11 cellular contexts compared by ENCODE assay signal in genomic region chr1:19735419-19736127, GRCh38.
DNase-seq lines count a peak whose midpoint lies in the region; ATAC-seq and TF ChIP-seq lines count a peak whose summit lies in the region.
"Had no signal": no experiment of that assay in that cellular context is flagged by ENCODE, and none has a peak within 500 bp of the region (broad histone marks: within the 10 kb centered on the region; RNA-seq: fewer than 3 reads in every experiment).

No MANE protein-coding gene starts in this region.

- H3K27ac ChIP-seq in SJCRH30 (peak overlapping the region; percentile 71), gastroesophageal sphincter (peak overlapping the region; percentile 80 to 87 (median 83))

- no peaks in the 10 kb centered on the region for H3K36me3 ChIP-seq in SJCRH30
- H3K36me3 ChIP-seq in gastroesophageal sphincter = peaks cover 0 to 62% of the 10 kb centered on the region in 2 donors

- WGBS in gastroesophageal sphincter (ENCODE audit: low coverage in 1 of 2), 2 donors = 16 to 23% methylated on average over 8 to 10 of the region's 10 CpGs

- TF ChIP-seq POLR2A in gastroesophageal sphincter (IDR thresholded peaks at IDR 0.05) = no peak

- H3K4me3 Mint-ChIP-seq in activated CD4-positive, alpha-beta T cell treated with anti-CD3 and anti-CD28 coated beads, Interleukin-2, amount 10 ng/mL, durations not matched to agents 7 days and 5 days = no peak overlapping the region
- no peak overlapping the region for H3K4me3 Mint-ChIP-seq in activated CD4-positive, alpha-beta memory T cell treated with anti-CD3 and anti-CD28 coated beads, Interleukin-2, amount 10 ng/mL, durations not matched to agents 7 days and 5 days
- H3K4me3 Mint-ChIP-seq: activated naive CD4-positive, alpha-beta T cell treated with anti-CD3 and anti-CD28 coated beads for 36 hours; stimulated activated naive B cell treated with anti-CD40 and anti-IgM and Interleukin-4, amounts not matched to agents 10 μg/mL and 1 μg/mL and 100 μg/mL, for 72 hours had no signal

- DNase-seq in Daoy (ENCODE audit: low read depth) (peak; percentile 92), SJCRH30 (peak; percentile 69 to 78), renal cortical epithelial cell (ENCODE audit: low read depth) (peak; percentile 94), NCI-H1436 treated with DMSO at 0.1 percent for 48 hours (lab: John Stamatoyannopoulos, UW) (no peak), GM19238 (ENCODE audit: insufficient read length, low spot score) (no peak)
- DNase-seq in activated CD4-positive, alpha-beta T cell treated with anti-CD3 and anti-CD28 coated beads, Interleukin-2, amount 10 ng/mL, durations not matched to agents 7 days and 5 days = no peak
- no peak for DNase-seq in activated CD4-positive, alpha-beta memory T cell treated with anti-CD3 and anti-CD28 coated beads, Interleukin-2, amount 10 ng/mL, durations not matched to agents 7 days and 5 days
- DNase-seq: activated naive CD4-positive, alpha-beta T cell treated with anti-CD3 and anti-CD28 coated beads for 36 hours; NCI-H510A treated with DMSO at 0.1 percent for 48 hours; stimulated activated naive B cell treated with anti-CD40 and anti-IgM and Interleukin-4, amounts not matched to agents 10 μg/mL and 1 μg/mL and 100 μg/mL, for 72 hours had no signal

- H3K27me3 Mint-ChIP-seq in activated CD4-positive, alpha-beta T cell treated with anti-CD3 and anti-CD28 coated beads, Interleukin-2, amount 10 ng/mL, durations not matched to agents 7 days and 5 days = no peaks in the 10 kb centered on the region
- no peaks in the 10 kb centered on the region for H3K27me3 Mint-ChIP-seq in activated CD4-positive, alpha-beta memory T cell treated with anti-CD3 and anti-CD28 coated beads, Interleukin-2, amount 10 ng/mL, durations not matched to agents 7 days and 5 days
- H3K27me3 Mint-ChIP-seq: stimulated activated naive B cell treated with anti-CD40 and anti-IgM and Interleukin-4, amounts not matched to agents 10 μg/mL and 1 μg/mL and 100 μg/mL, for 72 hours had no signal

- POLR2A ChIA-PET in activated CD4-positive, alpha-beta T cell treated with anti-CD3 and anti-CD28 coated beads, Interleukin-2, amount 10 ng/mL, durations not matched to agents 7 days and 5 days (lab: Charles Lee) = no interaction called here
- POLR2A ChIA-PET in activated CD4-positive, alpha-beta memory T cell treated with anti-CD3 and anti-CD28 coated beads, Interleukin-2, amount 10 ng/mL, durations not matched to agents 7 days and 5 days (lab: Charles Lee) = no interaction called here

- peaks cover 6% of the 10 kb centered on the region for H3K9me3 ChIP-seq in SJCRH30 (replicated peaks)
- peaks cover 0 to 4% (median 0%) of the 10 kb centered on the region in 3 donors for H3K9me3 ChIP-seq in gastroesophageal sphincter

- H3K4me1 Mint-ChIP-seq in activated CD4-positive, alpha-beta T cell treated with anti-CD3 and anti-CD28 coated beads, Interleukin-2, amount 10 ng/mL, durations not matched to agents 7 days and 5 days = no peaks in the 10 kb centered on the region
- no peaks in the 10 kb centered on the region for H3K4me1 Mint-ChIP-seq in activated CD4-positive, alpha-beta memory T cell treated with anti-CD3 and anti-CD28 coated beads, Interleukin-2, amount 10 ng/mL, durations not matched to agents 7 days and 5 days
- H3K4me1 Mint-ChIP-seq: stimulated activated naive B cell treated with anti-CD40 and anti-IgM and Interleukin-4, amounts not matched to agents 10 μg/mL and 1 μg/mL and 100 μg/mL, for 72 hours had no signal

- H3K4me3 ChIP-seq in SJCRH30 = no peak overlapping the region
- no peak overlapping the region for H3K4me3 ChIP-seq in gastroesophageal sphincter

- no peak for TF ChIP-seq CTCF in gastroesophageal sphincter (IDR thresholded peaks at IDR 0.05)

- ATAC-seq in gastroesophageal sphincter = peak; percentile 93
- ATAC-seq: stimulated activated naive B cell treated with anti-CD40 and anti-IgM and Interleukin-4, amounts not matched to agents 10 μg/mL and 1 μg/mL and 100 μg/mL, for 72 hours had no signal

- no peak for TF ChIP-seq EP300 in gastroesophageal sphincter (IDR thresholded peaks at IDR 0.05)

- H3K4me1 ChIP-seq in SJCRH30 (peaks cover 32% of the 10 kb centered on the region), gastroesophageal sphincter (peaks cover 0 to 48% (median 17%) of the 10 kb centered on the region in 3 donors)

- H3K9me3 Mint-ChIP-seq in activated CD4-positive, alpha-beta T cell treated with anti-CD3 and anti-CD28 coated beads, Interleukin-2, amount 10 ng/mL, durations not matched to agents 7 days and 5 days = peaks cover 8% of the 10 kb centered on the region
- peaks cover 5% of the 10 kb centered on the region for H3K9me3 Mint-ChIP-seq in activated CD4-positive, alpha-beta memory T cell treated with anti-CD3 and anti-CD28 coated beads, Interleukin-2, amount 10 ng/mL, durations not matched to agents 7 days and 5 days

- H3K27me3 ChIP-seq in SJCRH30 = no peaks in the 10 kb centered on the region
- H3K27me3 ChIP-seq in gastroesophageal sphincter = no peaks in the 10 kb centered on the region

- H3K36me3 Mint-ChIP-seq in activated CD4-positive, alpha-beta T cell treated with anti-CD3 and anti-CD28 coated beads, Interleukin-2, amount 10 ng/mL, durations not matched to agents 7 days and 5 days (ENCODE audit: low read depth) = peaks cover 9% of the 10 kb centered on the region
- peaks cover 15% of the 10 kb centered on the region for H3K36me3 Mint-ChIP-seq in activated CD4-positive, alpha-beta memory T cell treated with anti-CD3 and anti-CD28 coated beads, Interleukin-2, amount 10 ng/mL, durations not matched to agents 7 days and 5 days (ENCODE audit: low read depth)

- CTCF ChIA-PET in activated CD4-positive, alpha-beta T cell treated with anti-CD3 and anti-CD28 coated beads, Interleukin-2, amount 10 ng/mL, durations not matched to agents 7 days and 5 days (lab: Charles Lee) = no interaction called here
- CTCF ChIA-PET in activated CD4-positive, alpha-beta memory T cell treated with anti-CD3 and anti-CD28 coated beads, Interleukin-2, amount 10 ng/mL, durations not matched to agents 7 days and 5 days (lab: Charles Lee) = no interaction called here

- H3K27ac Mint-ChIP-seq in activated CD4-positive, alpha-beta T cell treated with anti-CD3 and anti-CD28 coated beads, Interleukin-2, amount 10 ng/mL, durations not matched to agents 7 days and 5 days = no peak overlapping the region
- H3K27ac Mint-ChIP-seq in activated CD4-positive, alpha-beta memory T cell treated with anti-CD3 and anti-CD28 coated beads, Interleukin-2, amount 10 ng/mL, durations not matched to agents 7 days and 5 days = no peak overlapping the region
- H3K27ac Mint-ChIP-seq: activated naive CD4-positive, alpha-beta T cell treated with anti-CD3 and anti-CD28 coated beads for 36 hours; stimulated activated naive B cell treated with anti-CD40 and anti-IgM and Interleukin-4, amounts not matched to agents 10 μg/mL and 1 μg/mL and 100 μg/mL, for 72 hours had no signal

Comparison
In these comparisons a context has a peak if more than half of its experiments do, and no peak if none do; other contexts are left out.
1. DNase-seq: peak in Daoy (single experiment), SJCRH30 (2 of 2) and renal cortical epithelial cell (single experiment); none in NCI-H1436 treated with DMSO at 0.1 percent for 48 hours (single experiment), activated CD4-positive, alpha-beta T cell treated with anti-CD3 and anti-CD28 coated beads, Interleukin-2, amount 10 ng/mL, durations not matched to agents 7 days and 5 days (single experiment), GM19238 (single experiment) and activated CD4-positive, alpha-beta memory T cell treated with anti-CD3 and anti-CD28 coated beads, Interleukin-2, amount 10 ng/mL, durations not matched to agents 7 days and 5 days (single experiment).